In genomic region chr2:48209214-48209885, GRCh38 we compare ENCODE assay signal across 13 cellular contexts.
DNase-seq lines count a peak whose midpoint lies in the region; ATAC-seq and TF ChIP-seq lines count a peak whose summit lies in the region.
"Had no signal": no experiment of that assay in that cellular context is flagged by ENCODE, and none has a peak within 500 bp of the region (broad histone marks: within the 10 kb centered on the region; RNA-seq: fewer than 3 reads in every experiment).

No MANE protein-coding gene starts in this region.

- no peak overlapping the region for H3K27ac Mint-ChIP-seq in activated naive CD8-positive, alpha-beta T cell treated with anti-CD3 and anti-CD28 coated beads, Interleukin-2, amount 50 U/mL, for 24 hours
- H3K27ac Mint-ChIP-seq: activated CD4-positive, alpha-beta memory T cell treated with anti-CD3 and anti-CD28 coated beads, Interleukin-2, amount 10 ng/mL, durations not matched to agents 7 days and 5 days; activated naive CD8-positive, alpha-beta T cell had no signal

- intact Hi-C loops in stomach (cut with DNase I; ENCODE audit: low total_unique reads), result no loop called here

- no peaks in the 10 kb centered on the region for H3K9me3 ChIP-seq in SK-N-SH
- no peaks in the 10 kb centered on the region for H3K9me3 ChIP-seq in fibroblast of lung (ENCODE audit: control insufficient read depth, insufficient read depth, low read depth, low read length)
- H3K9me3 ChIP-seq in stomach, result no peaks in the 10 kb centered on the region

- no peak for ATAC-seq in activated naive CD8-positive, alpha-beta T cell treated with anti-CD3 and anti-CD28 coated beads, Interleukin-2, amount 50 U/mL, for 24 hours
- ATAC-seq in GM19023 (IDR thresholded peaks at IDR 0.05; ENCODE audit: unreplicated experiment), result no peak

- TF ChIP-seq CTCF in SK-N-SH (IDR thresholded peaks at IDR 0.05) (no peak), fibroblast of lung (conservative IDR thresholded peaks at IDR 0.05 in 1 of 2, IDR thresholded peaks at IDR 0.05 in 1 of 2; ENCODE audit: low read depth in 1 of 2, low read length in 2 of 2) (no peak), stomach (IDR thresholded peaks at IDR 0.05) (no peak)

- H3K36me3 Mint-ChIP-seq in activated naive CD8-positive, alpha-beta T cell treated with anti-CD3 and anti-CD28 coated beads, Interleukin-2, amount 50 U/mL, for 24 hours (ENCODE audit: low read depth), result no peaks in the 10 kb centered on the region
- H3K36me3 Mint-ChIP-seq: activated naive CD8-positive, alpha-beta T cell had no signal

- peaks cover 26% of the 10 kb centered on the region for H3F3A ChIP-seq in SK-N-SH (replicated peaks; ENCODE audit: insufficient read depth)

- H3K9me2 ChIP-seq in SK-N-SH, result no peaks in the 10 kb centered on the region

- H3K4me1 ChIP-seq in SK-N-SH (ENCODE audit: control insufficient read depth in 1 of 2, insufficient read depth in 2 of 2, low read depth in 1 of 2, low read length in 1 of 2) (peaks cover 3 to 28% of the 10 kb centered on the region in 2 experiments; a peak in 2 of 4 replicates), fibroblast of lung (ENCODE audit: control insufficient read depth, extremely low read depth, insufficient read depth, low read length) (peaks cover 2% of the 10 kb centered on the region), stomach (peaks cover 0 to 15% (median 0%) of the 10 kb centered on the region in 4 donors)

- H3K27ac ChIP-seq in SK-N-SH (ENCODE audit: low read depth in 2 of 2, low read length in 1 of 2), result peak overlapping the region in 1 of 2 experiments; percentile 68; a peak in 2 of 4 replicates
- H3K27ac ChIP-seq in fibroblast of lung (ENCODE audit: insufficient read depth, low read length), result no peak overlapping the region
- H3K27ac ChIP-seq in stomach, result no peak overlapping the region

- no peaks in the 10 kb centered on the region for H3K79me2 ChIP-seq in SK-N-SH (ENCODE audit: insufficient read depth)
- H3K79me2 ChIP-seq in fibroblast of lung (ENCODE audit: control insufficient read depth, insufficient read depth, low read length), result no peaks in the 10 kb centered on the region

- H3K4me3 Mint-ChIP-seq in activated naive CD8-positive, alpha-beta T cell treated with anti-CD3 and anti-CD28 coated beads, Interleukin-2, amount 50 U/mL, for 24 hours, result no peak overlapping the region
- H3K4me3 Mint-ChIP-seq: activated CD4-positive, alpha-beta memory T cell treated with anti-CD3 and anti-CD28 coated beads, Interleukin-2, amount 10 ng/mL, durations not matched to agents 7 days and 5 days; activated naive CD8-positive, alpha-beta T cell had no signal

- H3K4me3 ChIP-seq in SK-N-SH (ENCODE audit: low read depth in 2 of 2, low read length in 1 of 2) (no peak overlapping the region), fibroblast of lung (replicated peaks in 1 of 4; ENCODE audit: control extremely low read depth in 1 of 4, insufficient read depth in 1 of 4, low read depth in 3 of 4, low read length in 4 of 4) (no peak overlapping the region), skeletal muscle cell (ENCODE audit: low read depth, low read length) (no peak overlapping the region), stomach (no peak overlapping the region)

- peaks cover 9% of the 10 kb centered on the region for H3K4me1 Mint-ChIP-seq in activated naive CD8-positive, alpha-beta T cell treated with anti-CD3 and anti-CD28 coated beads, Interleukin-2, amount 50 U/mL, for 24 hours

- TF ChIP-seq POLR2A in stomach (IDR thresholded peaks at IDR 0.05), result no peak

- no peaks in the 10 kb centered on the region for H4K20me1 ChIP-seq in SK-N-SH (ENCODE audit: insufficient read depth)
- H4K20me1 ChIP-seq in fibroblast of lung (ENCODE audit: control insufficient read depth, extremely low read depth, insufficient read depth, low read length), result no peaks in the 10 kb centered on the region

- H3K36me3 ChIP-seq in SK-N-SH (replicated peaks in 1 of 2; ENCODE audit: control insufficient read depth in 1 of 2, insufficient read depth in 2 of 2, low read length in 1 of 2), result no peaks in the 10 kb centered on the region
- no peaks in the 10 kb centered on the region for H3K36me3 ChIP-seq in fibroblast of lung (ENCODE audit: control insufficient read depth, insufficient read depth, low read length)
- H3K36me3 ChIP-seq in stomach, result no peaks in the 10 kb centered on the region

- H3K27me3 Mint-ChIP-seq in activated naive CD8-positive, alpha-beta T cell treated with anti-CD3 and anti-CD28 coated beads, Interleukin-2, amount 50 U/mL, for 24 hours, result no peaks in the 10 kb centered on the region
- H3K27me3 Mint-ChIP-seq: activated CD4-positive, alpha-beta memory T cell treated with anti-CD3 and anti-CD28 coated beads, Interleukin-2, amount 10 ng/mL, durations not matched to agents 7 days and 5 days; activated naive CD8-positive, alpha-beta T cell had no signal

- H3K9ac ChIP-seq in SK-N-SH (peak overlapping the region; percentile 42; the same call in 1 of the 2 replicates), fibroblast of lung (ENCODE audit: insufficient read depth, low read length) (no peak overlapping the region)

- DNase-seq in DMS53 (lab: John Stamatoyannopoulos, UW), result peak; percentile 9
- DNase-seq in DMS53 treated with DMSO at 0.1 percent for 48 hours (lab: John Stamatoyannopoulos, UW; ENCODE audit: unreplicated experiment), result no peak
- no peak for DNase-seq in SK-N-SH
- peak; percentile 22 to 41 for DNase-seq in fibroblast of lung (ENCODE audit: low read depth in 2 of 2)
- DNase-seq in skeletal muscle cell (ENCODE audit: low read depth), result peak; percentile 48
- DNase-seq in activated naive CD8-positive, alpha-beta T cell treated with anti-CD3 and anti-CD28 coated beads, Interleukin-2, amount 50 U/mL, for 24 hours, result no peak
- no peak for DNase-seq in stomach
- DNase-seq: 8988T; activated CD4-positive, alpha-beta memory T cell treated with anti-CD3 and anti-CD28 coated beads, Interleukin-2, amount 10 ng/mL, durations not matched to agents 7 days and 5 days; DMS153; NCI-H1048 had no signal

- no peak for TF ChIP-seq EP300 in SK-N-SH (IDR thresholded peaks at IDR 0.05; ENCODE audit: borderline replicate concordance in 1 of 2, low read depth in 1 of 2, low read length in 1 of 2)
- TF ChIP-seq EP300 in stomach (IDR thresholded peaks at IDR 0.05), result no peak

- TF ChIP-seq RAD21 in SK-N-SH (IDR thresholded peaks at IDR 0.05; ENCODE audit: low read length), result no peak

- H3K27me3 ChIP-seq in SK-N-SH (ENCODE audit: insufficient read depth) (no peaks in the 10 kb centered on the region), fibroblast of lung (ENCODE audit: control insufficient read depth, insufficient read depth, low read length) (no peaks in the 10 kb centered on the region), stomach (no peaks in the 10 kb centered on the region)

- H3K4me2 ChIP-seq in SK-N-SH, result peak overlapping the region; percentile 21
- H3K4me2 ChIP-seq in fibroblast of lung (ENCODE audit: extremely low read depth, insufficient read depth, low read length), result no peak overlapping the region

- H2AFZ ChIP-seq in SK-N-SH (ENCODE audit: low read depth), result peak overlapping the region; percentile 64
- peak overlapping the region; percentile 10 for H2AFZ ChIP-seq in fibroblast of lung (ENCODE audit: low read length)

- H3K9me3 Mint-ChIP-seq in activated naive CD8-positive, alpha-beta T cell treated with anti-CD3 and anti-CD28 coated beads, Interleukin-2, amount 50 U/mL, for 24 hours, result peaks cover 3% of the 10 kb centered on the region
- H3K9me3 Mint-ChIP-seq: activated CD4-positive, alpha-beta memory T cell treated with anti-CD3 and anti-CD28 coated beads, Interleukin-2, amount 10 ng/mL, durations not matched to agents 7 days and 5 days had no signal

- POLR2A ChIA-PET in SK-N-SH (lab: Yijun Ruan, JAX), result no interaction called here

- CTCF ChIA-PET in SK-N-SH (lab: Yijun Ruan, JAX), result no interaction called here

TF ChIP-seq in SK-N-SH, 30 proteins besides CTCF, POLR2A, EP300 and RAD21:
- TF ChIP-seq GATA2 (CRISPR knock-in tag; IDR thresholded peaks at IDR 0.05), result no peak
- TF ChIP-seq NFIC (IDR thresholded peaks at IDR 0.05; ENCODE audit: borderline replicate concordance), result peak; percentile 8; the same call in 1 of the 2 replicates
- no peak for TF ChIP-seq USF1 (IDR thresholded peaks at IDR 0.05; ENCODE audit: borderline replicate concordance, low read depth)

Comparison
In these comparisons a context has a peak if more than half of its experiments do, and no peak if none do; other contexts are left out.
1. DNase-seq: peak in DMS53 (single experiment), fibroblast of lung (2 of 2) and skeletal muscle cell (single experiment); none in DMS53 treated with DMSO at 0.1 percent for 48 hours (single experiment), SK-N-SH (single experiment), activated naive CD8-positive, alpha-beta T cell treated with anti-CD3 and anti-CD28 coated beads, Interleukin-2, amount 50 U/mL, for 24 hours (single experiment) and stomach (single experiment).